In the genomic region with DNA sequence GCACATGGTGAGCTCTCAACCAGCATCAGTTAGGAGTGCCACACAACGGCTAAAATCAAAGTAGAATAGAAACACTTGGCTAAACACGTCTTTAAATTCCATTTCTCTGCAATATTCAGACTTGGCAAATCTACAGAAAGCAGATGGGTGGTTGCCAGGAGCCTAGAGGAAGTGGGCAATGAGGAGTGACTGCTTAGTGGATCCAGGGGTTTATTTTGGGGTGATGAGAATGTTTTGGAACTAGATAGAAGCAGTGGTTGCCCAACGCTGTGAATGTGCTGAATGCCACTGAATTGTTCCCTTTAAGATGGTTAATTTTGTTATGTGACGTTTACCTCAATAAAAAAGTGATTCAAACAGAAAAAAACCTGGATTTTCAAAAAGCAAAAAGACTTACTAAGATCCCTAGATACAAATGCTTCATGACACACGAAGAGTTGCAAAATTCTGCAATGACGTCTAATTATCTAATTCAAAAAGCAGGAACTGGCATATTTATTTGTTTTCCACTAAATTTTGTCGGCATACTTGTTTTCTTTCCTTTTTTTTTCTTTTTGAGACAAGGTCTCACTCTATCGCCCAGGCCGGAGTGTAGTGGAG, we compare ENCODE assay signal across 10 cellular contexts. TPM values are rescaled to one million over a fixed set of nuclear protein-coding genes. Genes with fewer than 3 reads are reported as not detected.
DNase-seq lines count a peak whose midpoint lies in the region; TF ChIP-seq lines count a peak whose summit lies in the region.
"Had no signal": no experiment of that assay in that cellular context is flagged by ENCODE, and none has a peak within 500 bp of the region (broad histone marks: within the 10 kb centered on the region; RNA-seq: fewer than 3 reads in every experiment).

No MANE protein-coding gene starts in this region.

- H3K27me3 ChIP-seq in skeletal muscle tissue (ENCODE audit: control insufficient read depth in 3 of 3, insufficient read depth in 3 of 3, low read length in 3 of 3) (no peaks in the 10 kb centered on the region), H9 (ENCODE audit: insufficient read depth, low read length) (no peaks in the 10 kb centered on the region)

- H3K23me2 ChIP-seq in H9 (ENCODE audit: insufficient read length, low read depth, low read length, poor library complexity, severe bottlenecking), result no peaks in the 10 kb centered on the region

- H2BK15ac ChIP-seq in H9 (ENCODE audit: low read depth, low read length), result no peak overlapping the region

- H4K20me1 ChIP-seq in H9 (ENCODE audit: control insufficient read depth, insufficient read depth, insufficient read length), result no peaks in the 10 kb centered on the region

- no peak overlapping the region for H3K4me2 ChIP-seq in H9 (ENCODE audit: insufficient read depth, insufficient read length, low read length)

- no peak overlapping the region for H2BK12ac ChIP-seq in H9 (ENCODE audit: insufficient read length, low read depth, low read length)

- H2AK5ac ChIP-seq in H9 (ENCODE audit: insufficient read length, low read length), result no peak overlapping the region

- no peak overlapping the region for H3K4ac ChIP-seq in H9 (ENCODE audit: low read depth, low read length)

- H3K27me3 Mint-ChIP-seq in H9 (ENCODE audit: low read depth), result peaks cover 10% of the 10 kb centered on the region

- H3K27ac Mint-ChIP-seq in H9, result peak overlapping the region in 1 of 3 experiments; percentile 13; a peak in 1 of 7 replicates
- H3K27ac Mint-ChIP-seq: activated T-cell treated with anti-CD3 and anti-CD28 coated beads, Interleukin-2, amount 50 U/mL, for 72 hours had no signal

- no CpG with 5 or more reads among the region's 9 CpGs for WGBS in H9 (ENCODE audit: extremely low coverage, insufficient read length, low lambda C conversion rate)

- CTCF ChIA-PET in RWPE1 (lab: Yijun Ruan, JAX), result no interaction called here

- H3K9me3 ChIP-seq in skeletal muscle tissue (ENCODE audit: control insufficient read depth in 3 of 3, low read length in 3 of 3) (no peaks in the 10 kb centered on the region), H9 (ENCODE audit: control insufficient read depth, low read depth, low read length) (no peaks in the 10 kb centered on the region)

- H3K56ac ChIP-seq in H9 (ENCODE audit: insufficient read length, low read depth, low read length), result no peak overlapping the region

- no peak overlapping the region for H2AFZ ChIP-seq in H9 (ENCODE audit: low read length)

- no peak overlapping the region for H3K23ac ChIP-seq in H9 (ENCODE audit: insufficient read length, low read depth, low read length)

- no peak overlapping the region for H3K18ac ChIP-seq in H9 (ENCODE audit: insufficient read length, low read depth, low read length)

- no peak overlapping the region for H2BK20ac ChIP-seq in H9 (ENCODE audit: low read depth, low read length, poor library complexity, severe bottlenecking)

- H3K9me3 Mint-ChIP-seq in H9, result peaks cover 0 to 3% of the 10 kb centered on the region in 2 experiments; a peak in 2 of 5 replicates
- H3K9me3 Mint-ChIP-seq: activated T-cell treated with anti-CD3 and anti-CD28 coated beads, Interleukin-2, amount 50 U/mL, for 72 hours had no signal

- H3K14ac ChIP-seq in H9 (ENCODE audit: insufficient read depth, low read length), result no peak overlapping the region

- DNase-seq in HS-5 (ENCODE audit: low read depth), result peak; percentile 20
- no peak for DNase-seq in RWPE1 (ENCODE audit: low spot score)
- DNase-seq in fibroblast of villous mesenchyme (ENCODE audit: low read depth), result peak; percentile 2
- DNase-seq in H9, result no peak
- no peak for DNase-seq in NCI-H345 treated with DMSO at 0.1 percent for 48 hours (lab: John Stamatoyannopoulos, UW; ENCODE audit: unreplicated experiment)
- no peak for DNase-seq in GM10266 (ENCODE audit: extremely low spot score)
- DNase-seq in GF-D8 (lab: John Stamatoyannopoulos, UW), result no peak
- DNase-seq: activated T-cell treated with anti-CD3 and anti-CD28 coated beads, Interleukin-2, amount 50 U/mL, for 72 hours; NCI-H1417 treated with DMSO at 0.1 percent for 48 hours had no signal

- H3K79me2 ChIP-seq in H9 (ENCODE audit: insufficient read depth, low read length), result no peaks in the 10 kb centered on the region

- no peak for TF ChIP-seq CTCF in RWPE1 (conservative IDR thresholded peaks at IDR 0.05; ENCODE audit: low read depth)
- no peak for TF ChIP-seq CTCF in fibroblast of villous mesenchyme (IDR thresholded peaks at IDR 0.05; ENCODE audit: insufficient read depth, low read depth, low read length)
- no peak for TF ChIP-seq CTCF in H9 (conservative IDR thresholded peaks at IDR 0.05)
- no peak for TF ChIP-seq CTCF in GM10266 (IDR thresholded peaks at IDR 0.05; ENCODE audit: control insufficient read depth, insufficient read depth, low read depth, missing control alignments)

- peaks cover 12% of the 10 kb centered on the region in 2 experiments for H3K4me1 Mint-ChIP-seq in H9

- POLR2A ChIA-PET in RWPE1 (lab: Yijun Ruan, JAX; ENCODE audit: low non-redundant PET), result no interaction called here

- H3K79me1 ChIP-seq in H9 (ENCODE audit: insufficient read depth, low read depth, low read length, poor library complexity, severe bottlenecking), result no peaks in the 10 kb centered on the region

- H2BK120ac ChIP-seq in H9 (ENCODE audit: low read depth, low read length, poor library complexity, severe bottlenecking), result no peak overlapping the region

- H3K27ac ChIP-seq in RWPE1 (peak overlapping the region; percentile 57), skeletal muscle tissue (ENCODE audit: low read depth, low read length) (peak overlapping the region; percentile 60), H9 (ENCODE audit: insufficient read length, low read depth, low read length) (no peak overlapping the region)

- no peak overlapping the region for H4K8ac ChIP-seq in H9 (replicated peaks; ENCODE audit: insufficient read length, low read depth, low read length)

- no peaks in the 10 kb centered on the region for H3K36me3 ChIP-seq in skeletal muscle tissue (ENCODE audit: control insufficient read depth in 3 of 3, insufficient read depth in 3 of 3, low read length in 3 of 3)

- H3K4me3 ChIP-seq in fibroblast of villous mesenchyme (ENCODE audit: low read depth, low read length) (no peak overlapping the region), skeletal muscle tissue (ENCODE audit: low read length in 3 of 3) (no peak overlapping the region)

- H2BK5ac ChIP-seq in H9 (ENCODE audit: insufficient read length, low read length), result no peak overlapping the region

- no peak overlapping the region for H3K4me3 Mint-ChIP-seq in H9
- H3K4me3 Mint-ChIP-seq: activated T-cell treated with anti-CD3 and anti-CD28 coated beads, Interleukin-2, amount 50 U/mL, for 72 hours had no signal

- H3K36me3 Mint-ChIP-seq in H9 (ENCODE audit: insufficient read depth in 1 of 3, low read depth in 3 of 3), result peaks cover 0 to 2% (median 0%) of the 10 kb centered on the region in 3 experiments; a peak in 1 of 7 replicates

- H3K9ac ChIP-seq in skeletal muscle tissue (ENCODE audit: low read depth in 1 of 3, low read length in 3 of 3) (no peak overlapping the region), H9 (ENCODE audit: extremely low read depth, insufficient read length, low read length) (no peak overlapping the region)

- no peak overlapping the region for H4K5ac ChIP-seq in H9 (ENCODE audit: insufficient read length, low read depth, low read length)

- no peak overlapping the region for H4K91ac ChIP-seq in H9 (ENCODE audit: insufficient read length, low read depth, low read length)

- H3K4me1 ChIP-seq in skeletal muscle tissue (ENCODE audit: control insufficient read depth in 3 of 3, insufficient read depth in 3 of 3, low read length in 3 of 3) (peaks cover 0 to 13% (median 11%) of the 10 kb centered on the region in 3 donors), H9 (ENCODE audit: insufficient read depth, low read length) (no peaks in the 10 kb centered on the region)

- H3T11ph ChIP-seq in H9 (ENCODE audit: low read length), result no peak overlapping the region

RNA-seq across cellular contexts. Expression of a gene that starts 34.2 kb away (rescaled TPM):
- total RNA-seq in fibroblast of villous mesenchyme (not detected in 2 replicates), skeletal muscle tissue (not detected), H9 (2021) (not detected in 2 replicates)
- total RNA-seq: activated T-cell treated with anti-CD3 and anti-CD28 coated beads, Interleukin-2, amount 50 U/mL, for 72 hours had no signal

RNA-seq across cellular contexts. Expression of a gene that starts 56.7 kb away (rescaled TPM):
- total RNA-seq in fibroblast of villous mesenchyme (27.2 and 34.1 TPM in 2 replicates), skeletal muscle tissue (11.0 TPM), H9 (2021) (21.8 and 24.0 TPM in 2 replicates)

Comparison
In these comparisons a context has a peak if more than half of its experiments do, and no peak if none do; other contexts are left out.
1. DNase-seq: peak in HS-5 (single experiment) and fibroblast of villous mesenchyme (single experiment); none in RWPE1 (single experiment), H9 (single experiment), NCI-H345 treated with DMSO at 0.1 percent for 48 hours (single experiment), GM10266 (single experiment) and GF-D8 (single experiment).